ENCODE assay signal across 8 cellular contexts in genomic region chr17:49646391-49647255, GRCh38. TPM values are rescaled to one million over a fixed set of nuclear protein-coding genes. Genes with fewer than 3 reads are reported as not detected.
DNase-seq lines count a peak whose midpoint lies in the region; ATAC-seq lines count a peak whose summit lies in the region.

No MANE protein-coding gene starts in this region.

- no peaks in the 10 kb centered on the region for H3K9me3 Mint-ChIP-seq in activated naive CD4-positive, alpha-beta T cell treated with anti-CD3 and anti-CD28 coated beads, Interleukin-2, amount 50 U/mL, for 72 hours

- DNase-seq in activated naive CD4-positive, alpha-beta T cell treated with anti-CD3 and anti-CD28 coated beads, Interleukin-2, amount 50 U/mL, for 72 hours (ENCODE audit: low spot score in 2 of 2), result peak; percentile 45 to 58
- DNase-seq in islet precursor cell (peak; percentile 90), NCI-H2107 (lab: John Stamatoyannopoulos, UW) (no peak), NCI-H446 treated with DMSO at 0.1 percent for 48 hours (lab: John Stamatoyannopoulos, UW) (no peak)
- DNase-seq in stimulated activated CD8-positive, alpha-beta memory T cell treated with anti-CD3 and anti-CD28 coated beads, Interleukin-2, amount 100 ng/mL, for 48 hours (ENCODE audit: low read depth in 2 of 2), result peak; percentile 16 to 20

- ATAC-seq in GM18498 (IDR thresholded peaks at IDR 0.05; ENCODE audit: unreplicated experiment) (peak; percentile 76), HG03521 (IDR thresholded peaks at IDR 0.05; ENCODE audit: unreplicated experiment) (peak; percentile 58), GM21526 (IDR thresholded peaks at IDR 0.05; ENCODE audit: low FRiP score, unreplicated experiment) (no peak)
- peak; percentile 94 to 98 for ATAC-seq in activated naive CD4-positive, alpha-beta T cell treated with anti-CD3 and anti-CD28 coated beads, Interleukin-2, amount 50 U/mL, for 72 hours

- H3K36me3 Mint-ChIP-seq in activated naive CD4-positive, alpha-beta T cell treated with anti-CD3 and anti-CD28 coated beads, Interleukin-2, amount 50 U/mL, for 72 hours, result peaks cover 0 to 14% of the 10 kb centered on the region in 2 donors

- peak overlapping the region; percentile 74 to 83 for H3K27ac Mint-ChIP-seq in activated naive CD4-positive, alpha-beta T cell treated with anti-CD3 and anti-CD28 coated beads, Interleukin-2, amount 50 U/mL, for 72 hours

RNA-seq across cellular contexts. Expression of gene SPOP, which starts 31.3 kb away (rescaled TPM):
- 10 to 100 TPM; 66.9 to 70.3 TPM for total RNA-seq in activated naive CD4-positive, alpha-beta T cell treated with anti-CD3 and anti-CD28 coated beads, Interleukin-2, amount 50 U/mL, for 72 hours

Comparison
In these comparisons a context has a peak if more than half of its experiments do, and no peak if none do; other contexts are left out.
1. DNase-seq: peak in activated naive CD4-positive, alpha-beta T cell treated with anti-CD3 and anti-CD28 coated beads, Interleukin-2, amount 50 U/mL, for 72 hours (2 of 2), islet precursor cell (single experiment) and stimulated activated CD8-positive, alpha-beta memory T cell treated with anti-CD3 and anti-CD28 coated beads, Interleukin-2, amount 100 ng/mL, for 48 hours (2 of 2); none in NCI-H2107 (single experiment) and NCI-H446 treated with DMSO at 0.1 percent for 48 hours (single experiment).